ENCODE assay signal across 1 cellular context in the genomic region with DNA sequence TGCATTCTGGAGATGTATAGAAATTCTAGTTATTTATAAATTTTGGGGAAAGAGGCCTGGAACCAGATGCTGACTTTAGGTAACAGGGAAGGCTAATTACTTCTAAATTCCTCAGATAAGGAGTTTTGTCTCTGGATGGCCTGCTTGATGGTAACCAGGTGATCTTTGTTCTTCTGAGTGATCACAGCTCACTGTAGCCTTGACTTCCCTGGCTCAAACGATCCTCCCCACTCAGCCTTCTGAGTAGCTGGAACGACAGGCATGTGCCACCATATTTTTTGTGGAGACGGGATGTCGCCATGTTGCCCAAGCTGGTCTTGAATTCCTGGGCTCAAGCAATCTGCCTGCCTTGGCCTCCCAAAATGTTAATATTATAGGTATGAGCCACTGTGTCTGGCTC.
TF ChIP-seq lines count a peak whose summit lies in the region.

No MANE protein-coding gene starts in this region.

TF ChIP-seq in GM23338, 12 proteins besides CTCF, POLR2A, EP300 and RAD21:
- TF ChIP-seq, protein P1, sequence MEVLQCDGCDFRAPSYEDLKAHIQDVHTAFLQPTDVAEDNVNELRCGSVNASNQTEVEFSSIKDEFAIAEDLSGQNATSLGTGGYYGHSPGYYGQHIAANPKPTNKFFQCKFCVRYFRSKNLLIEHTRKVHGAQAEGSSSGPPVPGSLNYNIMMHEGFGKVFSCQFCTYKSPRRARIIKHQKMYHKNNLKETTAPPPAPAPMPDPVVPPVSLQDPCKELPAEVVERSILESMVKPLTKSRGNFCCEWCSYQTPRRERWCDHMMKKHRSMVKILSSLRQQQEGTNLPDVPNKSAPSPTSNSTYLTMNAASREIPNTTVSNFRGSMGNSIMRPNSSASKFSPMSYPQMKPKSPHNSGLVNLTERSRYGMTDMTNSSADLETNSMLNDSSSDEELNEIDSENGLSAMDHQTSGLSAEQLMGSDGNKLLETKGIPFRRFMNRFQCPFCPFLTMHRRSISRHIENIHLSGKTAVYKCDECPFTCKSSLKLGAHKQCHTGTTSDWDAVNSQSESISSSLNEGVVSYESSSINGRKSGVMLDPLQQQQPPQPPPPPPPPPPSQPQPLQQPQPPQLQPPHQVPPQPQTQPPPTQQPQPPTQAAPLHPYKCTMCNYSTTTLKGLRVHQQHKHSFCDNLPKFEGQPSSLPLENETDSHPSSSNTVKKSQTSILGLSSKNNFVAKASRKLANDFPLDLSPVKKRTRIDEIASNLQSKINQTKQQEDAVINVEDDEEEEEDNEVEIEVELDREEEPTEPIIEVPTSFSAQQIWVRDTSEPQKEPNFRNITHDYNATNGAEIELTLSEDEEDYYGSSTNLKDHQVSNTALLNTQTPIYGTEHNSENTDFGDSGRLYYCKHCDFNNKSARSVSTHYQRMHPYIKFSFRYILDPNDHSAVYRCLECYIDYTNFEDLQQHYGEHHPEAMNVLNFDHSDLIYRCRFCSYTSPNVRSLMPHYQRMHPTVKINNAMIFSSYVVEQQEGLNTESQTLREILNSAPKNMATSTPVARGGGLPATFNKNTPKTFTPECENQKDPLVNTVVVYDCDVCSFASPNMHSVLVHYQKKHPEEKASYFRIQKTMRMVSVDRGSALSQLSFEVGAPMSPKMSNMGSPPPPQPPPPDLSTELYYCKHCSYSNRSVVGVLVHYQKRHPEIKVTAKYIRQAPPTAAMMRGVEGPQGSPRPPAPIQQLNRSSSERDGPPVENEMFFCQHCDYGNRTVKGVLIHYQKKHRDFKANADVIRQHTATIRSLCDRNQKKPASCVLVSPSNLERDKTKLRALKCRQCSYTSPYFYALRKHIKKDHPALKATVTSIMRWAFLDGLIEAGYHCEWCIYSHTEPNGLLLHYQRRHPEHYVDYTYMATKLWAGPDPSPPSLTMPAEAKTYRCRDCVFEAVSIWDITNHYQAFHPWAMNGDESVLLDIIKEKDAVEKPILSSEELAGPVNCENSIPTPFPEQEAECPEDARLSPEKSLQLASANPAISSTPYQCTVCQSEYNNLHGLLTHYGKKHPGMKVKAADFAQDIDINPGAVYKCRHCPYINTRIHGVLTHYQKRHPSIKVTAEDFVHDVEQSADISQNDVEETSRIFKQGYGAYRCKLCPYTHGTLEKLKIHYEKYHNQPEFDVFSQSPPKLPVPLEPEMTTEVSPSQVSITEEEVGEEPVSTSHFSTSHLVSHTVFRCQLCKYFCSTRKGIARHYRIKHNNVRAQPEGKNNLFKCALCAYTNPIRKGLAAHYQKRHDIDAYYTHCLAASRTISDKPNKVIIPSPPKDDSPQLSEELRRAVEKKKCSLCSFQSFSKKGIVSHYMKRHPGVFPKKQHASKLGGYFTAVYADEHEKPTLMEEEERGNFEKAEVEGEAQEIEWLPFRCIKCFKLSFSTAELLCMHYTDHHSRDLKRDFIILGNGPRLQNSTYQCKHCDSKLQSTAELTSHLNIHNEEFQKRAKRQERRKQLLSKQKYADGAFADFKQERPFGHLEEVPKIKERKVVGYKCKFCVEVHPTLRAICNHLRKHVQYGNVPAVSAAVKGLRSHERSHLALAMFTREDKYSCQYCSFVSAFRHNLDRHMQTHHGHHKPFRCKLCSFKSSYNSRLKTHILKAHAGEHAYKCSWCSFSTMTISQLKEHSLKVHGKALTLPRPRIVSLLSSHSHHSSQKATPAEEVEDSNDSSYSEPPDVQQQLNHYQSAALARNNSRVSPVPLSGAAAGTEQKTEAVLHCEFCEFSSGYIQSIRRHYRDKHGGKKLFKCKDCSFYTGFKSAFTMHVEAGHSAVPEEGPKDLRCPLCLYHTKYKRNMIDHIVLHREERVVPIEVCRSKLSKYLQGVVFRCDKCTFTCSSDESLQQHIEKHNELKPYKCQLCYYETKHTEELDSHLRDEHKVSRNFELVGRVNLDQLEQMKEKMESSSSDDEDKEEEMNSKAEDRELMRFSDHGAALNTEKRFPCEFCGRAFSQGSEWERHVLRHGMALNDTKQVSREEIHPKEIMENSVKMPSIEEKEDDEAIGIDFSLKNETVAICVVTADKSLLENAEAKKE (CRISPR knock-in tag; IDR thresholded peaks at IDR 0.05) = no peak
- TF ChIP-seq ZNF114 (CRISPR knock-in tag; IDR thresholded peaks at IDR 0.05) = no peak
